1 cellular context compared by ENCODE assay signal in genomic region chr2:102233132-102233884, GRCh38.
TF ChIP-seq lines count a peak whose summit lies in the region.

No MANE protein-coding gene starts in this region.

TF ChIP-seq in GM23338, 12 proteins besides CTCF, POLR2A, EP300 and RAD21 (continued from another document):
- TF ChIP-seq, protein P1, sequence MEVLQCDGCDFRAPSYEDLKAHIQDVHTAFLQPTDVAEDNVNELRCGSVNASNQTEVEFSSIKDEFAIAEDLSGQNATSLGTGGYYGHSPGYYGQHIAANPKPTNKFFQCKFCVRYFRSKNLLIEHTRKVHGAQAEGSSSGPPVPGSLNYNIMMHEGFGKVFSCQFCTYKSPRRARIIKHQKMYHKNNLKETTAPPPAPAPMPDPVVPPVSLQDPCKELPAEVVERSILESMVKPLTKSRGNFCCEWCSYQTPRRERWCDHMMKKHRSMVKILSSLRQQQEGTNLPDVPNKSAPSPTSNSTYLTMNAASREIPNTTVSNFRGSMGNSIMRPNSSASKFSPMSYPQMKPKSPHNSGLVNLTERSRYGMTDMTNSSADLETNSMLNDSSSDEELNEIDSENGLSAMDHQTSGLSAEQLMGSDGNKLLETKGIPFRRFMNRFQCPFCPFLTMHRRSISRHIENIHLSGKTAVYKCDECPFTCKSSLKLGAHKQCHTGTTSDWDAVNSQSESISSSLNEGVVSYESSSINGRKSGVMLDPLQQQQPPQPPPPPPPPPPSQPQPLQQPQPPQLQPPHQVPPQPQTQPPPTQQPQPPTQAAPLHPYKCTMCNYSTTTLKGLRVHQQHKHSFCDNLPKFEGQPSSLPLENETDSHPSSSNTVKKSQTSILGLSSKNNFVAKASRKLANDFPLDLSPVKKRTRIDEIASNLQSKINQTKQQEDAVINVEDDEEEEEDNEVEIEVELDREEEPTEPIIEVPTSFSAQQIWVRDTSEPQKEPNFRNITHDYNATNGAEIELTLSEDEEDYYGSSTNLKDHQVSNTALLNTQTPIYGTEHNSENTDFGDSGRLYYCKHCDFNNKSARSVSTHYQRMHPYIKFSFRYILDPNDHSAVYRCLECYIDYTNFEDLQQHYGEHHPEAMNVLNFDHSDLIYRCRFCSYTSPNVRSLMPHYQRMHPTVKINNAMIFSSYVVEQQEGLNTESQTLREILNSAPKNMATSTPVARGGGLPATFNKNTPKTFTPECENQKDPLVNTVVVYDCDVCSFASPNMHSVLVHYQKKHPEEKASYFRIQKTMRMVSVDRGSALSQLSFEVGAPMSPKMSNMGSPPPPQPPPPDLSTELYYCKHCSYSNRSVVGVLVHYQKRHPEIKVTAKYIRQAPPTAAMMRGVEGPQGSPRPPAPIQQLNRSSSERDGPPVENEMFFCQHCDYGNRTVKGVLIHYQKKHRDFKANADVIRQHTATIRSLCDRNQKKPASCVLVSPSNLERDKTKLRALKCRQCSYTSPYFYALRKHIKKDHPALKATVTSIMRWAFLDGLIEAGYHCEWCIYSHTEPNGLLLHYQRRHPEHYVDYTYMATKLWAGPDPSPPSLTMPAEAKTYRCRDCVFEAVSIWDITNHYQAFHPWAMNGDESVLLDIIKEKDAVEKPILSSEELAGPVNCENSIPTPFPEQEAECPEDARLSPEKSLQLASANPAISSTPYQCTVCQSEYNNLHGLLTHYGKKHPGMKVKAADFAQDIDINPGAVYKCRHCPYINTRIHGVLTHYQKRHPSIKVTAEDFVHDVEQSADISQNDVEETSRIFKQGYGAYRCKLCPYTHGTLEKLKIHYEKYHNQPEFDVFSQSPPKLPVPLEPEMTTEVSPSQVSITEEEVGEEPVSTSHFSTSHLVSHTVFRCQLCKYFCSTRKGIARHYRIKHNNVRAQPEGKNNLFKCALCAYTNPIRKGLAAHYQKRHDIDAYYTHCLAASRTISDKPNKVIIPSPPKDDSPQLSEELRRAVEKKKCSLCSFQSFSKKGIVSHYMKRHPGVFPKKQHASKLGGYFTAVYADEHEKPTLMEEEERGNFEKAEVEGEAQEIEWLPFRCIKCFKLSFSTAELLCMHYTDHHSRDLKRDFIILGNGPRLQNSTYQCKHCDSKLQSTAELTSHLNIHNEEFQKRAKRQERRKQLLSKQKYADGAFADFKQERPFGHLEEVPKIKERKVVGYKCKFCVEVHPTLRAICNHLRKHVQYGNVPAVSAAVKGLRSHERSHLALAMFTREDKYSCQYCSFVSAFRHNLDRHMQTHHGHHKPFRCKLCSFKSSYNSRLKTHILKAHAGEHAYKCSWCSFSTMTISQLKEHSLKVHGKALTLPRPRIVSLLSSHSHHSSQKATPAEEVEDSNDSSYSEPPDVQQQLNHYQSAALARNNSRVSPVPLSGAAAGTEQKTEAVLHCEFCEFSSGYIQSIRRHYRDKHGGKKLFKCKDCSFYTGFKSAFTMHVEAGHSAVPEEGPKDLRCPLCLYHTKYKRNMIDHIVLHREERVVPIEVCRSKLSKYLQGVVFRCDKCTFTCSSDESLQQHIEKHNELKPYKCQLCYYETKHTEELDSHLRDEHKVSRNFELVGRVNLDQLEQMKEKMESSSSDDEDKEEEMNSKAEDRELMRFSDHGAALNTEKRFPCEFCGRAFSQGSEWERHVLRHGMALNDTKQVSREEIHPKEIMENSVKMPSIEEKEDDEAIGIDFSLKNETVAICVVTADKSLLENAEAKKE (CRISPR knock-in tag; IDR thresholded peaks at IDR 0.05): no peak
- TF ChIP-seq EZH2 (IDR thresholded peaks at IDR 0.05; ENCODE audit: low read depth, unreplicated experiment): no peak
- no peak for TF ChIP-seq POLR2AphosphoS5 (IDR thresholded peaks at IDR 0.05; ENCODE audit: low read depth)
